ENCODE assay signal across 18 cellular contexts in the genomic region with DNA sequence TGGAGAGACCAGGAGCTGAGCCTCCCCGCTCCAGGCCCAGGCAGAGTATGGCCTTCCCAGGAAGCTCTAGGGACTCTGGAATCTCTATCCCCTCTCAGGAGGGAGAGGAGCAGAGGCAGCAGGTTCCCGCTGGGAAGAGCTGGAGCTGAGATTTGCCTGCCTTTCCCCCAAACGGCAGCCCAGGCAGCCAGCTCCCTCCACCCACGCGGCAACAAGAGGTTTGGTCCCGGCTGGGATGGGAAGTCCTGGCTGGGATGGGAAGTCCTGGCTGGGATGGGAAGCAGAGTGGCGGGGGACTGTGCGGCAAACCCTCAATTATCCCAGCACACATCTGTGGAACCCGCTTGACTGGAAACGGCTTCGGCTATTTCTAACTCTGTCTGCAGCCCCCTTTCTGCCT.
A peak's percentile ranks its signal among the peaks of the same experiment; 100 is the strongest.
DNase-seq lines count a peak whose midpoint lies in the region; ATAC-seq and TF ChIP-seq lines count a peak whose summit lies in the region.
"Had no signal": no experiment of that assay in that cellular context is flagged by ENCODE, and none has a peak within 500 bp of the region (broad histone marks: within the 10 kb centered on the region; RNA-seq: fewer than 3 reads in every experiment).

No MANE protein-coding gene starts in this region.

- H3K36me3 Mint-ChIP-seq in GM23338 (ENCODE audit: low read depth) (peaks cover 18% of the 10 kb centered on the region), chondrocyte (ENCODE audit: low read depth) (peaks cover 2% of the 10 kb centered on the region)

- no peaks in the 10 kb centered on the region for H3K36me3 ChIP-seq in GM23338 (ENCODE audit: insufficient read depth)
- H3K36me3 ChIP-seq in mesodermal cell (ENCODE audit: control insufficient read depth, insufficient read depth, low read length): peaks cover 29% of the 10 kb centered on the region
- H3K36me3 ChIP-seq in HAP-1 (replicated peaks): no peaks in the 10 kb centered on the region

- H3K27me3 ChIP-seq in GM23338 (ENCODE audit: insufficient read depth) (no peaks in the 10 kb centered on the region), HAP-1 (ENCODE audit: low read depth) (no peaks in the 10 kb centered on the region)

- DNase-seq in DMS 273 (lab: John Stamatoyannopoulos, UW; ENCODE audit: unreplicated experiment): peak; percentile 36
- no peak for DNase-seq in DMS 273 treated with DMSO at 0.1 percent for 48 hours (lab: John Stamatoyannopoulos, UW)
- no peak for DNase-seq in GM23338 (ENCODE audit: low spot score)
- DNase-seq in chondrocyte (ENCODE audit: low spot score): peak; percentile 39
- DNase-seq in middle frontal gyrus (ENCODE audit: extremely low spot score, low spot score): no peak
- no peak for DNase-seq in HAP-1 (ENCODE audit: low spot score in 2 of 2)
- DNase-seq: Caco-2; CD4-positive, CD25-positive, alpha-beta regulatory T cell; IMR-90; NCI-H1417; NCI-H187; NCI-H2107; NCI-H446 treated with DMSO at 0.1 percent for 48 hours; NCI-H774; OCI-M1 had no signal

- H3K9me3 ChIP-seq in mesodermal cell (ENCODE audit: control insufficient read depth, low read length) (no peaks in the 10 kb centered on the region), HAP-1 (no peaks in the 10 kb centered on the region)

- H3K27ac ChIP-seq in GM23338 (ENCODE audit: low read depth) (0 out of 2 replicates have a peak overlapping the region, but pooled peaks have one; percentile 26), mesodermal cell (ENCODE audit: low read depth, low read length, severe bottlenecking) (peak overlapping the region; percentile 5)
- H3K27ac ChIP-seq: 22Rv1 had no signal

- no peak overlapping the region for H3K4me3 Mint-ChIP-seq in GM23338
- H3K4me3 Mint-ChIP-seq in chondrocyte (ENCODE audit: unreplicated experiment): no peak overlapping the region
- H3K4me3 Mint-ChIP-seq: CD4-positive, CD25-positive, alpha-beta regulatory T cell had no signal

- no peak overlapping the region for H2AFZ ChIP-seq in GM23338

- H3K27ac Mint-ChIP-seq in GM23338 (no peak overlapping the region), chondrocyte (ENCODE audit: unreplicated experiment) (no peak overlapping the region)

- H3K4me1 Mint-ChIP-seq in GM23338 (no peaks in the 10 kb centered on the region; the same call in 1 of the 3 replicates), chondrocyte (ENCODE audit: low read depth) (no peaks in the 10 kb centered on the region)

- H3K4me1 ChIP-seq in GM23338 (ENCODE audit: insufficient read depth) (no peaks in the 10 kb centered on the region), mesodermal cell (ENCODE audit: control insufficient read depth, insufficient read depth, low read length, poor library complexity, severe bottlenecking) (no peaks in the 10 kb centered on the region), HAP-1 (no peaks in the 10 kb centered on the region)
- H3K4me1 ChIP-seq: Caco-2 had no signal

- TF ChIP-seq CTCF in GM23338 (conservative IDR thresholded peaks at IDR 0.05; ENCODE audit: low read depth in 2 of 2): no peak
- TF ChIP-seq CTCF in chondrocyte (IDR thresholded peaks at IDR 0.05): no peak

- H4K20me1 ChIP-seq in GM23338 (replicated peaks; ENCODE audit: insufficient read depth): no peaks in the 10 kb centered on the region

- H3K9me2 ChIP-seq in GM23338 (ENCODE audit: insufficient read depth): no peaks in the 10 kb centered on the region

- H3K27me3 Mint-ChIP-seq in GM23338 (ENCODE audit: insufficient read depth, low read depth, poor library complexity): peaks cover 8% of the 10 kb centered on the region
- no peaks in the 10 kb centered on the region for H3K27me3 Mint-ChIP-seq in chondrocyte (ENCODE audit: low read depth)
- H3K27me3 Mint-ChIP-seq: CD4-positive, CD25-positive, alpha-beta regulatory T cell had no signal

- H3K79me2 ChIP-seq in GM23338 (replicated peaks; ENCODE audit: insufficient read depth): no peaks in the 10 kb centered on the region

- 88 to 97% methylated on average over 3 to 5 of the region's 11 CpGs for WGBS in mesodermal cell (ENCODE audit: insufficient coverage in 2 of 2), 2 experiments

- no peak overlapping the region for H3K4me3 ChIP-seq in GM23338
- no peak overlapping the region for H3K4me3 ChIP-seq in mesodermal cell (ENCODE audit: extremely low read depth, insufficient read depth, low read length, poor library complexity, severe bottlenecking)
- no peak overlapping the region for H3K4me3 ChIP-seq in HAP-1

- H3F3A ChIP-seq in GM23338 (replicated peaks; ENCODE audit: low read depth): peaks cover 7% of the 10 kb centered on the region

- no peak overlapping the region for H3K4me2 ChIP-seq in GM23338

- H3K9me3 Mint-ChIP-seq in GM23338: peaks cover 8% of the 10 kb centered on the region
- H3K9me3 Mint-ChIP-seq in chondrocyte (ENCODE audit: low read depth): no peaks in the 10 kb centered on the region
- H3K9me3 Mint-ChIP-seq: CD4-positive, CD25-positive, alpha-beta regulatory T cell had no signal

- in situ Hi-C loops in HAP-1 (cut with MboI; ENCODE audit: low sequenced_read_pairs): no loop called here

- peak; percentile 41 for ATAC-seq in GM23338
- ATAC-seq in GM18858 (IDR thresholded peaks at IDR 0.05; ENCODE audit: unreplicated experiment): no peak

TF ChIP-seq in GM23338, 12 proteins besides CTCF, POLR2A, EP300 and RAD21 (continues in another document):
- TF ChIP-seq NANOG (IDR thresholded peaks at IDR 0.05; ENCODE audit: borderline replicate concordance) (no peak), POLR2AphosphoS5 (IDR thresholded peaks at IDR 0.05; ENCODE audit: low read depth) (no peak), ZNF114 (CRISPR knock-in tag; IDR thresholded peaks at IDR 0.05) (no peak), STAT1 (IDR thresholded peaks at IDR 0.05; ENCODE audit: unreplicated experiment) (no peak), ZNF331 (CRISPR knock-in tag; IDR thresholded peaks at IDR 0.05; ENCODE audit: low read depth) (no peak)
- TF ChIP-seq, protein P1, sequence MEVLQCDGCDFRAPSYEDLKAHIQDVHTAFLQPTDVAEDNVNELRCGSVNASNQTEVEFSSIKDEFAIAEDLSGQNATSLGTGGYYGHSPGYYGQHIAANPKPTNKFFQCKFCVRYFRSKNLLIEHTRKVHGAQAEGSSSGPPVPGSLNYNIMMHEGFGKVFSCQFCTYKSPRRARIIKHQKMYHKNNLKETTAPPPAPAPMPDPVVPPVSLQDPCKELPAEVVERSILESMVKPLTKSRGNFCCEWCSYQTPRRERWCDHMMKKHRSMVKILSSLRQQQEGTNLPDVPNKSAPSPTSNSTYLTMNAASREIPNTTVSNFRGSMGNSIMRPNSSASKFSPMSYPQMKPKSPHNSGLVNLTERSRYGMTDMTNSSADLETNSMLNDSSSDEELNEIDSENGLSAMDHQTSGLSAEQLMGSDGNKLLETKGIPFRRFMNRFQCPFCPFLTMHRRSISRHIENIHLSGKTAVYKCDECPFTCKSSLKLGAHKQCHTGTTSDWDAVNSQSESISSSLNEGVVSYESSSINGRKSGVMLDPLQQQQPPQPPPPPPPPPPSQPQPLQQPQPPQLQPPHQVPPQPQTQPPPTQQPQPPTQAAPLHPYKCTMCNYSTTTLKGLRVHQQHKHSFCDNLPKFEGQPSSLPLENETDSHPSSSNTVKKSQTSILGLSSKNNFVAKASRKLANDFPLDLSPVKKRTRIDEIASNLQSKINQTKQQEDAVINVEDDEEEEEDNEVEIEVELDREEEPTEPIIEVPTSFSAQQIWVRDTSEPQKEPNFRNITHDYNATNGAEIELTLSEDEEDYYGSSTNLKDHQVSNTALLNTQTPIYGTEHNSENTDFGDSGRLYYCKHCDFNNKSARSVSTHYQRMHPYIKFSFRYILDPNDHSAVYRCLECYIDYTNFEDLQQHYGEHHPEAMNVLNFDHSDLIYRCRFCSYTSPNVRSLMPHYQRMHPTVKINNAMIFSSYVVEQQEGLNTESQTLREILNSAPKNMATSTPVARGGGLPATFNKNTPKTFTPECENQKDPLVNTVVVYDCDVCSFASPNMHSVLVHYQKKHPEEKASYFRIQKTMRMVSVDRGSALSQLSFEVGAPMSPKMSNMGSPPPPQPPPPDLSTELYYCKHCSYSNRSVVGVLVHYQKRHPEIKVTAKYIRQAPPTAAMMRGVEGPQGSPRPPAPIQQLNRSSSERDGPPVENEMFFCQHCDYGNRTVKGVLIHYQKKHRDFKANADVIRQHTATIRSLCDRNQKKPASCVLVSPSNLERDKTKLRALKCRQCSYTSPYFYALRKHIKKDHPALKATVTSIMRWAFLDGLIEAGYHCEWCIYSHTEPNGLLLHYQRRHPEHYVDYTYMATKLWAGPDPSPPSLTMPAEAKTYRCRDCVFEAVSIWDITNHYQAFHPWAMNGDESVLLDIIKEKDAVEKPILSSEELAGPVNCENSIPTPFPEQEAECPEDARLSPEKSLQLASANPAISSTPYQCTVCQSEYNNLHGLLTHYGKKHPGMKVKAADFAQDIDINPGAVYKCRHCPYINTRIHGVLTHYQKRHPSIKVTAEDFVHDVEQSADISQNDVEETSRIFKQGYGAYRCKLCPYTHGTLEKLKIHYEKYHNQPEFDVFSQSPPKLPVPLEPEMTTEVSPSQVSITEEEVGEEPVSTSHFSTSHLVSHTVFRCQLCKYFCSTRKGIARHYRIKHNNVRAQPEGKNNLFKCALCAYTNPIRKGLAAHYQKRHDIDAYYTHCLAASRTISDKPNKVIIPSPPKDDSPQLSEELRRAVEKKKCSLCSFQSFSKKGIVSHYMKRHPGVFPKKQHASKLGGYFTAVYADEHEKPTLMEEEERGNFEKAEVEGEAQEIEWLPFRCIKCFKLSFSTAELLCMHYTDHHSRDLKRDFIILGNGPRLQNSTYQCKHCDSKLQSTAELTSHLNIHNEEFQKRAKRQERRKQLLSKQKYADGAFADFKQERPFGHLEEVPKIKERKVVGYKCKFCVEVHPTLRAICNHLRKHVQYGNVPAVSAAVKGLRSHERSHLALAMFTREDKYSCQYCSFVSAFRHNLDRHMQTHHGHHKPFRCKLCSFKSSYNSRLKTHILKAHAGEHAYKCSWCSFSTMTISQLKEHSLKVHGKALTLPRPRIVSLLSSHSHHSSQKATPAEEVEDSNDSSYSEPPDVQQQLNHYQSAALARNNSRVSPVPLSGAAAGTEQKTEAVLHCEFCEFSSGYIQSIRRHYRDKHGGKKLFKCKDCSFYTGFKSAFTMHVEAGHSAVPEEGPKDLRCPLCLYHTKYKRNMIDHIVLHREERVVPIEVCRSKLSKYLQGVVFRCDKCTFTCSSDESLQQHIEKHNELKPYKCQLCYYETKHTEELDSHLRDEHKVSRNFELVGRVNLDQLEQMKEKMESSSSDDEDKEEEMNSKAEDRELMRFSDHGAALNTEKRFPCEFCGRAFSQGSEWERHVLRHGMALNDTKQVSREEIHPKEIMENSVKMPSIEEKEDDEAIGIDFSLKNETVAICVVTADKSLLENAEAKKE (CRISPR knock-in tag; IDR thresholded peaks at IDR 0.05): no peak

Comparison
In these comparisons a context has a peak if more than half of its experiments do, and no peak if none do; other contexts are left out.
1. DNase-seq: peak in DMS 273 (single experiment) and chondrocyte (single experiment); none in DMS 273 treated with DMSO at 0.1 percent for 48 hours (single experiment), GM23338 (single experiment), middle frontal gyrus (single experiment) and HAP-1 (0 of 2).